ENCODE assay signal across 1 cellular context in genomic region chr11:46362146-46363030, GRCh38.
TF ChIP-seq lines count a peak whose summit lies in the region.

No MANE protein-coding gene starts in this region.

TF ChIP-seq in GM23338, 12 proteins besides CTCF, POLR2A, EP300 and RAD21 (continued from another document):
- TF ChIP-seq JUNB (IDR thresholded peaks at IDR 0.05; ENCODE audit: unreplicated experiment) (no peak), ZNF462 (CRISPR knock-in tag; IDR thresholded peaks at IDR 0.05) (no peak)
TF ChIP-seq in GM23338: peak in this region for 0.
